In the genomic region with DNA sequence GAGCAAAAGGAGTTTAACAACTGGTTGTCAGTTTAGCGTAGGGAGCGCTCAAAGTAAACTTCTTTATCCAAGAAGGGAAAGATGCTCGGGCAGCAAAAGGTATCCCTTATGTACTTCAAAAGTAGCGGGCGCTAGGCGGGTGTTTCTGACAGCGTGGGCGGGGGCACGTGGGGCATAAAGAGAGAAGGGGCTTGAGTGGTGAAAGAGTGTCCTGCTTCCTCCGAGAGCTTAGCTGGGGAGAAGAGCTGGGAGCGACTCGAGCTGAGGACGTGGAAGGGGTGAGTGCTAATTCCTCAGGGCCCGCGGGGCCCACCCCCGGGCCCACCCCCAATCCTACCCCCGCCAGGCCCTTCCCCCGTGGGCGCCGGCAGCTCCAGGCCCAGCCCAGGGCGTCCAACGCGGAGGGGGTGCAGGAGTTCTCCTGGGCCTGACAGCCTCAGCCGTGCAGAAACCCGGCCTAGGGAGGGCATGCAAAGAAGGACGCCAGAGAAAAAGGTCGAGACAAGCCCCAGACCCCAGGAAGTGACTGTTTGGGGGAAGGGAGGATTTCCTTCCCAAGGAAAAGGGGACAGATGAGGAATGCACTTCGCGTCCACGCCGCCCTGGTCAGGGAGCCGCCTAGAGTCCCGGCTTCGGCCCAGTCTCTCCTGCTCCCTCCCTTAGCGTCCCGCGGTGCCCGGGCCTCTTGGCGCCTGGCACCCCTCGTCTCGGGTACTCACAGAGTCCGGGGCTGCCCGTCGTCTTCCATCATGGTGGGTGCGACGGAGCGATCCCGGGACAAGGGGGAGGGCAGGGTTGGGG, we compare ENCODE assay signal across 8 cellular contexts. TPM values are rescaled to one million over a fixed set of nuclear protein-coding genes. Genes with fewer than 3 reads are reported as not detected.
DNase-seq lines count a peak whose midpoint lies in the region; ATAC-seq and TF ChIP-seq lines count a peak whose summit lies in the region.

No MANE protein-coding gene starts in this region.

- intact Hi-C loops in left ventricle myocardium inferior (cut with micrococcal nuclease) (no loop called here), aorta (cut with DNase I) (loop anchor here in 1 of 2 donors (5.0 kb wide), 1 partner anchor 56 kb away; a partner anchor contains a TSS)

- H3K27ac ChIP-seq in SK-N-MC (peak overlapping the region; percentile 54), left ventricle myocardium inferior (replicated peaks) (peak overlapping the region; percentile 99), rectal smooth muscle tissue (ENCODE audit: low read depth, low read length) (peak overlapping the region; percentile 94), aorta (ENCODE audit: low read depth in 1 of 2, low read length in 2 of 2) (peak overlapping the region; percentile 45 to 99)

- 0% methylated on average over 41 to 48 of the region's 48 CpGs for WGBS in aorta, 2 donors

- ATAC-seq in HG03025 (IDR thresholded peaks at IDR 0.05; ENCODE audit: low FRiP score, unreplicated experiment) (peak; percentile 5), aorta (ENCODE audit: low FRiP score) (peak; percentile 72), HG03520 (IDR thresholded peaks at IDR 0.05; ENCODE audit: unreplicated experiment) (no peak)

- H3K36me3 ChIP-seq in SK-N-MC (ENCODE audit: insufficient read depth, low read length) (peaks cover 12% of the 10 kb centered on the region), left ventricle myocardium inferior (peaks cover 13% of the 10 kb centered on the region), rectal smooth muscle tissue (ENCODE audit: control insufficient read depth, insufficient read depth, low read length) (no peaks in the 10 kb centered on the region), aorta (ENCODE audit: control insufficient read depth in 1 of 2, insufficient read depth in 2 of 2, low read length in 1 of 2) (no peaks in the 10 kb centered on the region)

- TF ChIP-seq CTCF in left ventricle myocardium inferior (IDR thresholded peaks at IDR 0.05; ENCODE audit: borderline replicate concordance), result no peak

- H3K9me3 ChIP-seq in SK-N-MC (ENCODE audit: low read depth, low read length), result no peaks in the 10 kb centered on the region
- H3K9me3 ChIP-seq in left ventricle myocardium inferior (replicated peaks), result peaks cover 3% of the 10 kb centered on the region
- no peaks in the 10 kb centered on the region for H3K9me3 ChIP-seq in aorta (ENCODE audit: control insufficient read depth, low read length)

- H3K9ac ChIP-seq in SK-N-MC (ENCODE audit: insufficient read length), result peak overlapping the region; percentile 77
- peak overlapping the region; percentile 82 for H3K9ac ChIP-seq in rectal smooth muscle tissue (ENCODE audit: low read length)

- peaks cover 66% of the 10 kb centered on the region for H3K4me1 ChIP-seq in left ventricle myocardium inferior
- H3K4me1 ChIP-seq in rectal smooth muscle tissue (ENCODE audit: control insufficient read depth, insufficient read depth, low read length), result peaks cover 21% of the 10 kb centered on the region
- H3K4me1 ChIP-seq in aorta (ENCODE audit: control insufficient read depth in 1 of 2, insufficient read depth in 2 of 2, low read length in 2 of 2), result peaks cover 2 to 8% of the 10 kb centered on the region in 2 donors

- H3K4me3 ChIP-seq in SK-N-MC (peak overlapping the region; percentile 90), left ventricle myocardium inferior (peak overlapping the region; percentile 78), rectal smooth muscle tissue (ENCODE audit: low read length) (peak overlapping the region; percentile 90), aorta (ENCODE audit: low read length in 2 of 2) (peak overlapping the region; percentile 72 to 92)

- DNase-seq in SK-N-MC (ENCODE audit: low read depth, low spot score) (no peak), left ventricle myocardium inferior (peak; percentile 43), aorta (peak; percentile 63 to 87)
- peak; percentile 36 for DNase-seq in activated naive CD8-positive, alpha-beta T cell treated with anti-CD3 and anti-CD28 coated beads, Interleukin-2, amount 50 U/mL, for 16 hours (ENCODE audit: low read depth, low spot score)

- peak; percentile 39 for TF ChIP-seq POLR2A in GM15510 (IDR thresholded peaks at IDR 0.05; ENCODE audit: borderline replicate concordance, extremely low read depth, insufficient read length)

- no peaks in the 10 kb centered on the region for H3K27me3 ChIP-seq in left ventricle myocardium inferior (ENCODE audit: low read depth)
- no peaks in the 10 kb centered on the region for H3K27me3 ChIP-seq in rectal smooth muscle tissue (ENCODE audit: control insufficient read depth, insufficient read depth, low read length)
- H3K27me3 ChIP-seq in aorta (ENCODE audit: control insufficient read depth in 1 of 2, insufficient read depth in 2 of 2, low read length in 1 of 2), result no peaks in the 10 kb centered on the region

RNA-seq across cellular contexts. Expression of a gene that starts 0.8 kb away (rescaled TPM):
- 73.9 TPM for total RNA-seq in left ventricle myocardium inferior
- total RNA-seq in aorta, result 100 to 1,000 TPM in 1 of 2 donors, 10 to 100 TPM in 1; 91.4 to 123 TPM
- 10 to 100 TPM; 29.2 to 74.6 TPM for polyA plus RNA-seq in aorta

RNA-seq across cellular contexts. Expression of a gene that starts 53.4 kb away (rescaled TPM):
- total RNA-seq in left ventricle myocardium inferior (5.6 TPM), aorta (10 to 100 TPM; 14.4 to 28.9 TPM)
- 10 to 100 TPM; 50.0 to 76.1 TPM for polyA plus RNA-seq in aorta

RNA-seq across cellular contexts. Expression of a gene that starts 55.3 kb away (rescaled TPM):
- 164 TPM for total RNA-seq in left ventricle myocardium inferior
- 10 to 100 TPM; 65.8 to 85.1 TPM for total RNA-seq in aorta
- polyA plus RNA-seq in aorta, result 10 to 100 TPM; 16.3 to 26.5 TPM
